8 cellular contexts compared by ENCODE assay signal in genomic region chr10:18610517-18610916, GRCh38. TPM values are rescaled to one million over a fixed set of nuclear protein-coding genes. Genes with fewer than 3 reads are reported as not detected.
DNase-seq lines count a peak whose midpoint lies in the region; ATAC-seq, FAIRE-seq and TF ChIP-seq lines count a peak whose summit lies in the region.

No MANE protein-coding gene starts in this region.

- H4K91ac ChIP-seq in mesenchymal stem cell (ENCODE audit: low read length), result no peak overlapping the region

- H3K23ac ChIP-seq in mesenchymal stem cell (ENCODE audit: low read length in 2 of 2), result no peak overlapping the region

- H3K4me2 ChIP-seq in mesenchymal stem cell (ENCODE audit: low read length, poor library complexity, severe bottlenecking), result no peak overlapping the region

- peaks cover 2% of the 10 kb centered on the region for H3K79me1 ChIP-seq in mesenchymal stem cell (replicated peaks; ENCODE audit: low read length, poor library complexity, severe bottlenecking)

- peaks cover 0 to 2% (median 0%) of the 10 kb centered on the region in 3 donors for H3K27me3 Mint-ChIP-seq in CD14-positive monocyte (ENCODE audit: low read depth in 3 of 3)
- no peaks in the 10 kb centered on the region for H3K27me3 Mint-ChIP-seq in effector memory CD8-positive, alpha-beta T cell

- H2BK12ac ChIP-seq in mesenchymal stem cell (ENCODE audit: low read length in 2 of 2), result no peak overlapping the region

- peak overlapping the region in 1 of 2 experiments; percentile 51 for H3K4ac ChIP-seq in mesenchymal stem cell (ENCODE audit: low read depth in 1 of 2, low read length in 2 of 2)

- peaks cover 33 to 35% of the 10 kb centered on the region in 2 donors for H3K36me3 Mint-ChIP-seq in CD14-positive monocyte
- H3K36me3 Mint-ChIP-seq in effector memory CD8-positive, alpha-beta T cell (ENCODE audit: insufficient read depth), result peaks cover 6% of the 10 kb centered on the region

- H2BK120ac ChIP-seq in mesenchymal stem cell (ENCODE audit: low read depth, low read length), result no peak overlapping the region

- 42% methylated on average over 3 of the region's 3 CpGs for WGBS in mesenchymal stem cell

- H2BK5ac ChIP-seq in mesenchymal stem cell (ENCODE audit: low read depth, low read length, poor library complexity, severe bottlenecking), result no peak overlapping the region

- no peak for ATAC-seq in GM18858 (IDR thresholded peaks at IDR 0.05; ENCODE audit: unreplicated experiment)
- ATAC-seq in effector memory CD8-positive, alpha-beta T cell (replicated peaks), result no peak

- peak overlapping the region; percentile 0 for H4K8ac ChIP-seq in mesenchymal stem cell (ENCODE audit: low read length)

- peaks cover 4% of the 10 kb centered on the region for H3K4me1 ChIP-seq in mesenchymal stem cell (ENCODE audit: control insufficient read depth, insufficient read depth, low read depth, low read length)
- H3K4me1 ChIP-seq in kidney (ENCODE audit: control insufficient read depth in 1 of 2, insufficient read depth in 1 of 2, low read depth in 1 of 2, low read length in 2 of 2), result no peaks in the 10 kb centered on the region

- H3K27me3 ChIP-seq in mesenchymal stem cell (ENCODE audit: control insufficient read depth in 1 of 2, insufficient read depth in 1 of 2, low read length in 2 of 2), result no peaks in the 10 kb centered on the region

- peak overlapping the region; percentile 73 for H3K27ac ChIP-seq in mesenchymal stem cell (ENCODE audit: low read length, poor library complexity, severe bottlenecking)
- H3K27ac ChIP-seq in kidney (ENCODE audit: low read depth in 2 of 2, low read length in 2 of 2), result no peak overlapping the region

- TF ChIP-seq CTCF in CD14-positive monocyte (IDR thresholded peaks at IDR 0.05), result no peak
- TF ChIP-seq CTCF in cardiac fibroblast (IDR thresholded peaks at IDR 0.05; ENCODE audit: low read depth, low read length), result no peak
- no peak for TF ChIP-seq CTCF in kidney (IDR thresholded peaks at IDR 0.05; ENCODE audit: borderline replicate concordance, extremely low read depth, insufficient read depth)

- H3K9ac ChIP-seq in mesenchymal stem cell (ENCODE audit: low read length) (peak overlapping the region; percentile 51), kidney (ENCODE audit: low read length in 2 of 2) (no peak overlapping the region)

- peak overlapping the region in 1 of 2 experiments; percentile 34 for H3K18ac ChIP-seq in mesenchymal stem cell (ENCODE audit: low read depth in 1 of 2, low read length in 2 of 2)

- H3K27ac Mint-ChIP-seq in CD14-positive monocyte, result peak overlapping the region in 4 of 7 donors; percentile 12 to 63 (median 46)
- no peak overlapping the region for H3K27ac Mint-ChIP-seq in effector memory CD8-positive, alpha-beta T cell

- H2AFZ ChIP-seq in mesenchymal stem cell (ENCODE audit: low read depth, low read length), result peak overlapping the region; percentile 61

- no peak overlapping the region for H3K4me3 Mint-ChIP-seq in CD14-positive monocyte
- no peak overlapping the region for H3K4me3 Mint-ChIP-seq in effector memory CD8-positive, alpha-beta T cell

- peaks cover 6 to 7% of the 10 kb centered on the region in 2 experiments for H3K36me3 ChIP-seq in mesenchymal stem cell (ENCODE audit: control insufficient read depth in 1 of 2, insufficient read depth in 2 of 2, low read depth in 1 of 2, low read length in 2 of 2)
- H3K36me3 ChIP-seq in kidney (ENCODE audit: control insufficient read depth in 1 of 2, insufficient read depth in 2 of 2, low read length in 2 of 2), result no peaks in the 10 kb centered on the region

- no peak for FAIRE-seq in kidney (lab: Jason Lieb, UNC)

- H3K9me3 ChIP-seq in mesenchymal stem cell (ENCODE audit: control insufficient read depth, low read length), result no peaks in the 10 kb centered on the region
- H3K9me3 ChIP-seq in kidney (ENCODE audit: control insufficient read depth in 1 of 2, low read length in 2 of 2), result no peaks in the 10 kb centered on the region

- no peaks in the 10 kb centered on the region for H3K9me3 Mint-ChIP-seq in CD14-positive monocyte
- H3K9me3 Mint-ChIP-seq in effector memory CD8-positive, alpha-beta T cell, result no peaks in the 10 kb centered on the region

- no peaks in the 10 kb centered on the region for H3K4me1 Mint-ChIP-seq in CD14-positive monocyte
- peaks cover 0 to 4% of the 10 kb centered on the region in 2 donors for H3K4me1 Mint-ChIP-seq in effector memory CD8-positive, alpha-beta T cell (ENCODE audit: low read depth in 2 of 2)

- no peak overlapping the region for H3K4me3 ChIP-seq in cardiac fibroblast (replicated peaks in 1 of 2; ENCODE audit: low read depth in 2 of 2, low read length in 2 of 2)
- H3K4me3 ChIP-seq in mesenchymal stem cell (ENCODE audit: insufficient read depth in 1 of 2, low read depth in 1 of 2, low read length in 2 of 2), result no peak overlapping the region
- no peak overlapping the region for H3K4me3 ChIP-seq in kidney (ENCODE audit: low read length in 2 of 2)

- DNase-seq in CD14-positive monocyte (ENCODE audit: low spot score), result no peak
- DNase-seq in NCI-H146 (lab: John Stamatoyannopoulos, UW), result peak; percentile 97
- peak; percentile 87 to 94 for DNase-seq in cardiac fibroblast (ENCODE audit: low read depth in 2 of 2)
- peak; percentile 90 for DNase-seq in mesenchymal stem cell
- no peak for DNase-seq in stimulated activated CD4-positive, alpha-beta T cell treated with anti-CD3 and anti-CD28 coated beads, Interleukin-4, amount 100 ng/mL, for 4 hours
- DNase-seq in kidney, result no peak
- no peak for DNase-seq in effector memory CD8-positive, alpha-beta T cell

- no peak overlapping the region for H3K14ac ChIP-seq in mesenchymal stem cell (ENCODE audit: low read length in 2 of 2)

- H2AK5ac ChIP-seq in mesenchymal stem cell (ENCODE audit: low read length, severe bottlenecking), result no peak overlapping the region

- intact Hi-C loops in CD14-positive monocyte (cut with micrococcal nuclease), result no loop called here
- intact Hi-C loops in kidney (cut with DNase I), result no loop called here

- H2BK15ac ChIP-seq in mesenchymal stem cell (ENCODE audit: low read depth, poor library complexity, severe bottlenecking), result no peak overlapping the region

RNA-seq across cellular contexts. Expression of gene NSUN6, which starts 40.9 kb away (rescaled TPM):
- polyA plus RNA-seq in CD14-positive monocyte (1 to 10 TPM; 1.2 to 3.1 TPM), kidney (ENCODE audit: insufficient read depth, low read depth, low replicate concordance) (6.3 TPM)
- 3.4 TPM for polyA plus RNA-seq in mesenchymal stem cell (2013, experiment 1 of 2)
- 3.3 TPM for polyA plus RNA-seq in mesenchymal stem cell (2013, experiment 2 of 2)
- 19.3 TPM for total RNA-seq in kidney

RNA-seq across cellular contexts. Expression of gene ARL5B, which starts 48.7 kb away (rescaled TPM):
- polyA plus RNA-seq in CD14-positive monocyte (1 to 10 TPM; 1.3 to 1.4 TPM), kidney (ENCODE audit: insufficient read depth, low read depth, low replicate concordance) (3.0 TPM)
- polyA plus RNA-seq in mesenchymal stem cell (2013, experiment 1 of 2), result 16.9 TPM
- polyA plus RNA-seq in mesenchymal stem cell (2013, experiment 2 of 2), result 17.3 TPM
- 9.7 TPM for total RNA-seq in kidney

Comparison
In these comparisons a context has a peak if more than half of its experiments do, and no peak if none do; other contexts are left out.
1. DNase-seq: peak in NCI-H146 (single experiment), cardiac fibroblast (2 of 2) and mesenchymal stem cell (single experiment); none in CD14-positive monocyte (single experiment), stimulated activated CD4-positive, alpha-beta T cell treated with anti-CD3 and anti-CD28 coated beads, Interleukin-4, amount 100 ng/mL, for 4 hours (0 of 2), kidney (single experiment) and effector memory CD8-positive, alpha-beta T cell (0 of 3).
2. H3K27ac Mint-ChIP-seq: peak in CD14-positive monocyte (4 of 7); none in effector memory CD8-positive, alpha-beta T cell (0 of 2).